ENCODE assay signal across 8 cellular contexts in the genomic region with DNA sequence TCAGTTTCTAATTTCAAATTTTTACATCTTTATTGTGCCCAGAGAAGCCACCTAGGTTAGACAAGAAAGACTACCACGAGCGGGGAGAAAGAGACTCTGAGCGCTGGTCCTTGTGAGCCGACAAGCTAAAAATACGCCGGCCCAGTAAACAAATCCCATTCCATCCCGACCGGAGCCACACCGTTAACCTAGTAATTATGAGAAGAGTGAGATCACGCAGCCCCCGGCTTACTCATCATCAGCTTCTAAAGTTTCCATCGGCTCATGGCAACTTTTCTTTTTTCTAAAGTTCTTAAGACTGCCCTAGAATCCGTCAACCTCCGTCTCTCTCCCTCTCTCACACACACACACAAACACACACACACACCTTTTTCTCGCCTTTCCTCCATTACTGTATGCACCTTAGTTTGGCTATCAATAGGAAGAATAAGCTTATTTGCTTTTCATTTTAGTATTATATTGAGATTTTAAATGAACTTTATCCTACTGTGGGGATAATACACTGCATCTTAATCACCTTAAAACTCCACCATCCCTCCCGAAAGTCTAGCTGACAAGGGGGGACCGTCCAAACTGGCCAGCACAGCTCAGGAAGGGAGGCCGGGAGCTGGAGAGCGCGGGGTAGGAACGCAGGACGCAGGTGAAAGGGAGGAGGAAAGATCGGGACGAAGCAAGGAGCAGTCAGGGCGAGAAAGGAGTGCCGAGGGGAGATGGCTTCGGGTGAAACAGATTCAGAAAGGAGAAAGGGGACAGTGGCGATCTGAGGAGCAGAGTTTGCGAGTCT. TPM values are rescaled to one million over a fixed set of nuclear protein-coding genes. Genes with fewer than 3 reads are reported as not detected.
DNase-seq lines count a peak whose midpoint lies in the region; ATAC-seq and TF ChIP-seq lines count a peak whose summit lies in the region.

No MANE protein-coding gene starts in this region.

- TF ChIP-seq EP300 in ovary (IDR thresholded peaks at IDR 0.05) (no peak), tibial nerve (IDR thresholded peaks at IDR 0.05) (no peak)

- no peaks in the 10 kb centered on the region for H3K27me3 Mint-ChIP-seq in activated naive CD8-positive, alpha-beta T cell

- peaks cover 13% of the 10 kb centered on the region for H3K36me3 Mint-ChIP-seq in activated naive CD8-positive, alpha-beta T cell

- H3K36me3 ChIP-seq in ovary (no peaks in the 10 kb centered on the region), tibial nerve (peaks cover 0 to 2% (median 0%) of the 10 kb centered on the region in 3 donors)

- ATAC-seq in HG03565 (IDR thresholded peaks at IDR 0.05; ENCODE audit: unreplicated experiment) (peak; percentile 6), Right ventricle myocardium superior (ENCODE audit: poor library complexity) (peak; percentile 68), GM18861 (IDR thresholded peaks at IDR 0.05; ENCODE audit: unreplicated experiment) (no peak)

- peak overlapping the region; percentile 95 for H3K27ac Mint-ChIP-seq in activated naive CD8-positive, alpha-beta T cell

- H3K27me3 ChIP-seq in ovary (no peaks in the 10 kb centered on the region), tibial nerve (no peaks in the 10 kb centered on the region)

- peak overlapping the region; percentile 91 for H3K4me3 Mint-ChIP-seq in activated naive CD8-positive, alpha-beta T cell

- H3K27ac ChIP-seq in ovary: peak overlapping the region; percentile 80 to 93
- H3K27ac ChIP-seq in tibial nerve: peak overlapping the region; percentile 93 to 98 (median 95)

- no peak for TF ChIP-seq CTCF in ovary (IDR thresholded peaks at IDR 0.05)
- TF ChIP-seq CTCF in tibial nerve (IDR thresholded peaks at IDR 0.05): no peak

- no peaks in the 10 kb centered on the region for H3K9me3 ChIP-seq in ovary
- no peaks in the 10 kb centered on the region for H3K9me3 ChIP-seq in tibial nerve

- in situ Hi-C loops in SK-MEL-5 (cut with HindIII; ENCODE audit: low pct_unique_long_range_greater_than_20kb, low sequenced_read_pairs): no loop called here

- H3K4me3 ChIP-seq in ovary (peak overlapping the region; percentile 64), tibial nerve (peak overlapping the region; percentile 83 to 95 (median 86))

- no peaks in the 10 kb centered on the region for H3K9me3 Mint-ChIP-seq in activated naive CD8-positive, alpha-beta T cell (ENCODE audit: low read depth)

- intact Hi-C loops in Right ventricle myocardium superior (cut with DNase I): loop anchor here (2.0 kb wide), 1 partner anchor 57 kb away; a partner anchor contains a TSS
- intact Hi-C loops in ovary (cut with DNase I): loop anchor here in 2 of 4 donors (2.0 to 10.0 kb wide), 3 partner anchors 45 to 57 kb away; a partner anchor contains a TSS

- 0 to 1% (median 0%) methylated on average over 29 of the region's 29 CpGs for WGBS in ovary, 3 donors
- WGBS in tibial nerve, 2 donors: 0 to 1% methylated on average over 29 of the region's 29 CpGs

- TF ChIP-seq POLR2A in ovary (IDR thresholded peaks at IDR 0.05) (no peak), tibial nerve (IDR thresholded peaks at IDR 0.05) (peak in 1 of 2 donors; percentile 7)

- H3K4me1 ChIP-seq in ovary (ENCODE audit: insufficient read depth) (peaks cover 9% of the 10 kb centered on the region), tibial nerve (peaks cover 0 to 65% (median 19%) of the 10 kb centered on the region in 4 donors)

- H3K4me1 Mint-ChIP-seq in activated naive CD8-positive, alpha-beta T cell (ENCODE audit: low read depth): peaks cover 46% of the 10 kb centered on the region

- DNase-seq in GM19238 (ENCODE audit: insufficient read length, low spot score) (peak; percentile 23), SK-MEL-5 (ENCODE audit: low read depth, low spot score) (peak; percentile 51), Right ventricle myocardium superior (no peak), ovary (peak; percentile 49 to 69 (median 55)), tibial nerve (ENCODE audit: low spot score in 2 of 2) (peak in 1 of 2 donors; percentile 51)

RNA-seq across cellular contexts. Expression of a gene that starts 0.7 kb away (rescaled TPM):
- 34.9 and 37.3 TPM in 2 replicates for total RNA-seq in SK-MEL-5 (2014; rRNA removed; shearing (Covaris generic))
- polyA plus RNA-seq in SK-MEL-5 (2015; cell fraction: cytosol; rRNA removed): 13.6 and 22.2 TPM in 2 replicates
- 15.2 and 18.5 TPM in 2 replicates for polyA plus RNA-seq in SK-MEL-5 (2015; cell fraction: nucleus; rRNA removed)
- total RNA-seq in Right ventricle myocardium superior: 23.2 TPM
- total RNA-seq in ovary: 10 to 100 TPM; 16.5 to 40.1 (median 34.1) TPM
- 10 to 100 TPM in 1 of 2 donors, 1 to 10 TPM in 1; 9.4 to 17.3 TPM for polyA plus RNA-seq in ovary
- 10 to 100 TPM; 54.3 to 84.6 (median 80.1) TPM for total RNA-seq in tibial nerve

RNA-seq across cellular contexts. Expression of a gene that starts 57.8 kb away (rescaled TPM):
- total RNA-seq in SK-MEL-5 (2014; rRNA removed; shearing (Covaris generic)): 56.1 and 59.3 TPM in 2 replicates
- polyA plus RNA-seq in SK-MEL-5 (2015; cell fraction: cytosol; rRNA removed): 36.4 and 40.1 TPM in 2 replicates
- 241 and 248 TPM in 2 replicates for polyA plus RNA-seq in SK-MEL-5 (2015; cell fraction: nucleus; rRNA removed)
- total RNA-seq in Right ventricle myocardium superior: 48.9 TPM
- total RNA-seq in ovary: 10 to 100 TPM; 19.1 to 39.1 (median 32.7) TPM
- polyA plus RNA-seq in ovary: 10 to 100 TPM; 16.8 to 45.8 TPM
- 10 to 100 TPM; 32.6 to 41.2 (median 37.1) TPM for total RNA-seq in tibial nerve
